Comparison of ENCODE assay signal across 8 cellular contexts in the genomic region with DNA sequence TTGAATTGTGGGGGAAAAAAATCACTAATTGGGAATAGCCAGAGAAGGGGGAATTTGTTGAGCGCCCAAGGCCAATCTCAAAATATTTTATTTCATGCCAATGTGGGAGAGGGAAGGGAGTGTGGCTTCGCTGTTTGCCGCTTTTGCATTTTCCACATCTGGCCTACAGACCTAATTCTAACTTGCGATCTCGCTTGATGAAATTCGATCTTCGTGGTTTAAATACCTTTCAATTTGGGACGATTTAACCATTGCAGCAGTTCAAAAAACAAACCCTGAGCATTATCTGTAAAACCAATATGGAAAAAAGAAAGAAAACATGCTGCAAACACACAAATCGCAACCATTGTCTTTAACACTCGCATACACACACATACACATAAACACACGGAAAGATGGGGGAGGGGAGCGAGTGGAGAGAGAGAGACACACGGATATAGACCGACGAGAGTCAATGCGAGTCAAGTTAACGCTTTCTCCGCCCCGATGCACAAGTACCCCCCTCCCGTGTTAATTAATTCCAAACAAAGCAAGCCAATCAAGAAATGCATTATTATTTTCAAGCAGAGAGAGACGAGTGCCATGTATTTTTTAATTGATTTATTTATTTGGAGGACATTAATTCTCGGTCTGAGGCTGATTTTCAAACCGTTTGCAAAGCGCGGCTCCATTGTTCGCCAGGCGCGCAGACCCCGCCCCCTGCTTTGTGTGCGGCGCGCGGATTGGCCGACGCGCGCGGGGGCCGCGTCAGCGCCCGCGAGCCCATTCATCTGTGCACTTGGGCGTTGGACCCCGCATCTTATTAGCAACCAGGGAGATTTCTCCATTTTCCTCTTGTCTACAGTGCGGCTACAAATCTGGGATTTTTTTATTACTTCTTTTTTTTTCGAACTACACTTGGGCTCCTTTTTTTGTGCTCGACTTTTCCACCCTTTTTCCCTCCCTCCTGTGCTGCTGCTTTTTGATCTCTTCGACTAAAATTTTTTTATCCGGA. TPM values are rescaled to one million over a fixed set of nuclear protein-coding genes. Genes with fewer than 3 reads are reported as not detected.
DNase-seq lines count a peak whose midpoint lies in the region; ATAC-seq lines count a peak whose summit lies in the region.

A gene with protein sequence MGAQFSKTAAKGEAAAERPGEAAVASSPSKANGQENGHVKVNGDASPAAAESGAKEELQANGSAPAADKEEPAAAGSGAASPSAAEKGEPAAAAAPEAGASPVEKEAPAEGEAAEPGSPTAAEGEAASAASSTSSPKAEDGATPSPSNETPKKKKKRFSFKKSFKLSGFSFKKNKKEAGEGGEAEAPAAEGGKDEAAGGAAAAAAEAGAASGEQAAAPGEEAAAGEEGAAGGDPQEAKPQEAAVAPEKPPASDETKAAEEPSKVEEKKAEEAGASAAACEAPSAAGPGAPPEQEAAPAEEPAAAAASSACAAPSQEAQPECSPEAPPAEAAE (plus strand): TSS at position 775 of the 994 bp plus-strand sequence. CDS start 401 bp downstream, outside the sequence.

- no peaks in the 10 kb centered on the region for H3K9me3 Mint-ChIP-seq in activated T-cell treated with anti-CD3 and anti-CD28 coated beads, Interleukin-2, amount 50 U/mL, for 24 hours

- DNase-seq in D341Med (ENCODE audit: low spot score) (peak; percentile 88), NCI-H510A (lab: John Stamatoyannopoulos, UW) (peak; percentile 52), fibroblast of peridontal ligament (ENCODE audit: extremely low read depth) (peak; percentile 93), ureter (ENCODE audit: low spot score) (peak; percentile 84)
- DNase-seq in activated T-cell treated with anti-CD3 and anti-CD28 coated beads, Interleukin-2, amount 50 U/mL, for 24 hours = peak; percentile 42

- peaks cover 48% of the 10 kb centered on the region for H3K27me3 Mint-ChIP-seq in activated T-cell treated with anti-CD3 and anti-CD28 coated beads, Interleukin-2, amount 50 U/mL, for 24 hours

- H3K27me3 ChIP-seq in mucosa of stomach (ENCODE audit: control insufficient read depth, insufficient read depth, low read length) = no peaks in the 10 kb centered on the region

- peaks cover 18% of the 10 kb centered on the region for H3K4me1 Mint-ChIP-seq in activated T-cell treated with anti-CD3 and anti-CD28 coated beads, Interleukin-2, amount 50 U/mL, for 24 hours (ENCODE audit: low read depth)

- H3K4me3 Mint-ChIP-seq in activated T-cell treated with anti-CD3 and anti-CD28 coated beads, Interleukin-2, amount 50 U/mL, for 24 hours = no peak within 1 kb of the TSS

- no peaks in the 10 kb centered on the region for H3K36me3 ChIP-seq in mucosa of stomach (ENCODE audit: control insufficient read depth, insufficient read depth, low read length)

- H3K4me3 ChIP-seq in mucosa of stomach (ENCODE audit: low read length) = peak within 1 kb of the TSS; percentile 94

- no peaks in the 10 kb centered on the region for H3K4me1 ChIP-seq in mucosa of stomach (ENCODE audit: control insufficient read depth, insufficient read depth, low read length)

- no peaks in the 10 kb centered on the region for H3K9me3 ChIP-seq in mucosa of stomach (ENCODE audit: control insufficient read depth, low read length)

- no peak within 1 kb of the TSS for H3K27ac Mint-ChIP-seq in activated T-cell treated with anti-CD3 and anti-CD28 coated beads, Interleukin-2, amount 50 U/mL, for 24 hours

- peak; percentile 34 for ATAC-seq in GM19372 (IDR thresholded peaks at IDR 0.05; ENCODE audit: low read depth, unreplicated experiment)
- ATAC-seq in HG03432 (IDR thresholded peaks at IDR 0.05; ENCODE audit: unreplicated experiment) = peak; percentile 50

- peak within 1 kb of the TSS; percentile 100 for H3K9ac ChIP-seq in mucosa of stomach (ENCODE audit: low read length)

- no peaks in the 10 kb centered on the region for H3K36me3 Mint-ChIP-seq in activated T-cell treated with anti-CD3 and anti-CD28 coated beads, Interleukin-2, amount 50 U/mL, for 24 hours (ENCODE audit: low read depth)

RNA-seq across cellular contexts. Expression of the gene that starts here (rescaled TPM):
- 150 TPM for total RNA-seq in ureter

Comparison
In these comparisons a context has a peak if more than half of its experiments do, and no peak if none do; other contexts are left out.
1. Peak in every context shown above with its lines: DNase-seq, ATAC-seq and H3K4me3 ChIP-seq.
2. DNase-seq: peak in every context shown above with its lines; median percentile 93 in fibroblast of peridontal ligament; 88 in D341Med; 84 in ureter; 52 in NCI-H510A; 42 in activated T-cell treated with anti-CD3 and anti-CD28 coated beads, Interleukin-2, amount 50 U/mL, for 24 hours.